In genomic region chr14:88698651-88699050, GRCh38 we compare ENCODE assay signal across 21 cellular contexts.
"Had no signal": no experiment of that assay in that cellular context is flagged by ENCODE, and none has a peak within 500 bp of the region (broad histone marks: within the 10 kb centered on the region; RNA-seq: fewer than 3 reads in every experiment).

No MANE protein-coding gene starts in this region.

- H3K36me3 ChIP-seq: gastroesophageal sphincter, prostate gland, tibial artery, upper lobe of right lung, vagina had no signal

- H3K79me2 ChIP-seq: parathyroid adenoma had no signal

- DNase-seq: cortex of kidney; dorsolateral prefrontal cortex; effector CD8-positive, alpha-beta T cell; glutamatergic neuron; islet precursor cell; left colon; left ventricle myocardium superior; naive thymus-derived CD4-positive, alpha-beta T cell; nephron progenitor cell; spleen; stimulated activated CD4-positive, alpha-beta T cell treated with anti-CD3 and anti-CD28 coated beads, Interleukin-15, amount 100 ng/mL, for 24 hours; stimulated activated CD4-positive, alpha-beta T cell treated with anti-CD3 and anti-CD28 coated beads, Interleukin-1b, Interleukin-23, amount 100 ng/mL, for 48 hours; stimulated activated CD4-positive, alpha-beta T cell treated with anti-CD3 and anti-CD28 coated beads, Interleukin-4, amount 100 ng/mL, for 24 hours; tibial artery; upper lobe of right lung had no signal

- H3K4me1 ChIP-seq: gastroesophageal sphincter, parathyroid adenoma, prostate gland, spleen, tibial artery, upper lobe of right lung, vagina had no signal

- H3K27ac ChIP-seq: dorsolateral prefrontal cortex, gastroesophageal sphincter, parathyroid adenoma, prostate gland, spleen, tibial artery, upper lobe of right lung, vagina had no signal

- ATAC-seq: gastroesophageal sphincter; left colon; left ventricle myocardium superior; naive thymus-derived CD4-positive, alpha-beta T cell; sciatic nerve; stimulated activated memory B cell treated with anti-CD40 and anti-IgM and Interleukin-4, amounts not matched to agents 10 μg/mL and 1 μg/mL and 100 μg/mL, for 72 hours; upper lobe of right lung had no signal

- H3K27me3 ChIP-seq: dorsolateral prefrontal cortex, gastroesophageal sphincter, spleen, tibial artery, upper lobe of right lung, vagina had no signal

- H3K9me3 ChIP-seq: gastroesophageal sphincter, prostate gland, spleen, tibial artery, upper lobe of right lung, vagina had no signal

- H2AFZ ChIP-seq: parathyroid adenoma had no signal

- H3K9ac ChIP-seq: parathyroid adenoma had no signal

- H3K4me3 ChIP-seq: dorsolateral prefrontal cortex, gastroesophageal sphincter, prostate gland, spleen, tibial artery, upper lobe of right lung, vagina had no signal
